10 cellular contexts compared by ENCODE assay signal in genomic region chr16:89534147-89534788, GRCh38. TPM values are rescaled to one million over a fixed set of nuclear protein-coding genes. Genes with fewer than 3 reads are reported as not detected.
A peak's percentile ranks its signal among the peaks of the same experiment; 100 is the strongest.
DNase-seq lines count a peak whose midpoint lies in the region; ATAC-seq lines count a peak whose summit lies in the region.
"Had no signal": no experiment of that assay in that cellular context is flagged by ENCODE, and none has a peak within 500 bp of the region (broad histone marks: within the 10 kb centered on the region; RNA-seq: fewer than 3 reads in every experiment).

No MANE protein-coding gene starts in this region.

- H3K36me3 Mint-ChIP-seq in activated naive CD4-positive, alpha-beta T cell treated with anti-CD3 and anti-CD28 coated beads, Interleukin-2, amount 50 U/mL, for 72 hours = peaks cover 19 to 29% of the 10 kb centered on the region in 2 donors

- DNase-seq in stimulated activated naive CD4-positive, alpha-beta T cell (lab: John Stamatoyannopoulos, UW) = peak; percentile 22 to 79 (median 53)
- no peak for DNase-seq in stimulated activated naive CD4-positive, alpha-beta T cell treated with Interleukin-2 at 50 U/mL for 16 hours (lab: John Stamatoyannopoulos, UW)
- DNase-seq in activated naive CD4-positive, alpha-beta T cell treated with anti-CD3 and anti-CD28 coated beads, Interleukin-2, amount 50 U/mL, for 72 hours (ENCODE audit: low spot score in 2 of 2) = no peak
- DNase-seq in left lobe of liver (ENCODE audit: low spot score) (no peak), NCI-H748 treated with DMSO at 0.1 percent for 48 hours (lab: John Stamatoyannopoulos, UW) (no peak)
- DNase-seq: NCI-H82 had no signal

- peak overlapping the region; percentile 66 to 80 for H3K27ac Mint-ChIP-seq in activated naive CD4-positive, alpha-beta T cell treated with anti-CD3 and anti-CD28 coated beads, Interleukin-2, amount 50 U/mL, for 72 hours

- peak; percentile 52 to 84 for ATAC-seq in activated naive CD4-positive, alpha-beta T cell treated with anti-CD3 and anti-CD28 coated beads, Interleukin-2, amount 50 U/mL, for 72 hours
- ATAC-seq in left lobe of liver = peak; percentile 81
- no peak for ATAC-seq in HG03159 (IDR thresholded peaks at IDR 0.05; ENCODE audit: unreplicated experiment)
- no peak for ATAC-seq in GM19351 (IDR thresholded peaks at IDR 0.05; ENCODE audit: unreplicated experiment)
- ATAC-seq in HG03175 (IDR thresholded peaks at IDR 0.05; ENCODE audit: unreplicated experiment) = no peak
- ATAC-seq: HCT116 had no signal

- H3K9me3 Mint-ChIP-seq in activated naive CD4-positive, alpha-beta T cell treated with anti-CD3 and anti-CD28 coated beads, Interleukin-2, amount 50 U/mL, for 72 hours = no peaks in the 10 kb centered on the region

RNA-seq across cellular contexts. Expression of gene SPG7, which starts 26.1 kb away (rescaled TPM):
- 100 to 1,000 TPM in 1 of 2 donors, 10 to 100 TPM in 1; 97.7 to 114 TPM for total RNA-seq in activated naive CD4-positive, alpha-beta T cell treated with anti-CD3 and anti-CD28 coated beads, Interleukin-2, amount 50 U/mL, for 72 hours
- total RNA-seq in left lobe of liver = 68.1 TPM

RNA-seq across cellular contexts. Expression of gene RPL13, which starts 26.2 kb away (rescaled TPM):
- 1,000 to 10,000 TPM; 2,832 to 2,975 TPM for total RNA-seq in activated naive CD4-positive, alpha-beta T cell treated with anti-CD3 and anti-CD28 coated beads, Interleukin-2, amount 50 U/mL, for 72 hours
- total RNA-seq in left lobe of liver = 886 TPM

RNA-seq across cellular contexts. Expression of gene CPNE7, which starts 41.3 kb away (rescaled TPM):
- total RNA-seq in activated naive CD4-positive, alpha-beta T cell treated with anti-CD3 and anti-CD28 coated beads, Interleukin-2, amount 50 U/mL, for 72 hours = 10 to 100 TPM in 1 of 2 donors, 1 to 10 TPM in 1; 2.8 to 28.2 TPM
- 0.88 TPM for total RNA-seq in left lobe of liver

RNA-seq across cellular contexts. Expression of gene ANKRD11, which starts 43.9 kb away (rescaled TPM):
- total RNA-seq in activated naive CD4-positive, alpha-beta T cell treated with anti-CD3 and anti-CD28 coated beads, Interleukin-2, amount 50 U/mL, for 72 hours = 100 to 1,000 TPM; 130 to 165 TPM
- 50.7 TPM for total RNA-seq in left lobe of liver

Comparison
In these comparisons a context has a peak if more than half of its experiments do, and no peak if none do; other contexts are left out.
1. DNase-seq: peak in stimulated activated naive CD4-positive, alpha-beta T cell (6 of 6); none in stimulated activated naive CD4-positive, alpha-beta T cell treated with Interleukin-2 at 50 U/mL for 16 hours (single experiment), activated naive CD4-positive, alpha-beta T cell treated with anti-CD3 and anti-CD28 coated beads, Interleukin-2, amount 50 U/mL, for 72 hours (0 of 2), left lobe of liver (single experiment) and NCI-H748 treated with DMSO at 0.1 percent for 48 hours (single experiment).
2. ATAC-seq: peak in activated naive CD4-positive, alpha-beta T cell treated with anti-CD3 and anti-CD28 coated beads, Interleukin-2, amount 50 U/mL, for 72 hours (2 of 2) and left lobe of liver (single experiment); none in HG03159 (single experiment), GM19351 (single experiment) and HG03175 (single experiment).